Comparison of ENCODE assay signal across 17 cellular contexts in genomic region chr9:125594211-125594610, GRCh38.
A peak's percentile ranks its signal among the peaks of the same experiment; 100 is the strongest.
DNase-seq lines count a peak whose midpoint lies in the region; ATAC-seq and TF ChIP-seq lines count a peak whose summit lies in the region.
"Had no signal": no experiment of that assay in that cellular context is flagged by ENCODE, and none has a peak within 500 bp of the region (broad histone marks: within the 10 kb centered on the region; RNA-seq: fewer than 3 reads in every experiment).

No MANE protein-coding gene starts in this region.

- H3F3A ChIP-seq in PC-3 (ENCODE audit: low read length, unreplicated experiment), result no peaks in the 10 kb centered on the region

- WGBS in endodermal cell (ENCODE audit: insufficient coverage in 1 of 2, insufficient read length in 1 of 2), 2 experiments, result 88 to 96% methylated on average over 3 of the region's 3 CpGs

- intact Hi-C loops in CD14-positive monocyte (cut with micrococcal nuclease), result no loop called here
- intact Hi-C loops in PC-3 (cut with micrococcal nuclease), result no loop called here

- peaks cover 11% of the 10 kb centered on the region in 2 donors for H3K36me3 Mint-ChIP-seq in CD14-positive monocyte
- H3K36me3 Mint-ChIP-seq in endodermal cell (ENCODE audit: low read depth), result peaks cover 6% of the 10 kb centered on the region
- H3K36me3 Mint-ChIP-seq in nephron progenitor cell (ENCODE audit: low read depth), result peaks cover 13% of the 10 kb centered on the region

- no peaks in the 10 kb centered on the region for H3K9me2 ChIP-seq in PC-3 (replicated peaks; ENCODE audit: low read length)

- no peaks in the 10 kb centered on the region for H3K36me3 ChIP-seq in endodermal cell (ENCODE audit: control insufficient read depth, insufficient read depth, low read length)
- H3K36me3 ChIP-seq in PC-3 (ENCODE audit: low read depth, low read length), result no peaks in the 10 kb centered on the region

- H3K27me3 Mint-ChIP-seq in CD14-positive monocyte (ENCODE audit: low read depth in 3 of 3) (peaks cover 0 to 2% (median 0%) of the 10 kb centered on the region in 3 donors), endodermal cell (ENCODE audit: insufficient read depth) (no peaks in the 10 kb centered on the region), nephron progenitor cell (ENCODE audit: low read depth, poor library complexity) (no peaks in the 10 kb centered on the region)

- TF ChIP-seq CTCF in CD14-positive monocyte (IDR thresholded peaks at IDR 0.05) (no peak), VCaP (conservative IDR thresholded peaks at IDR 0.05) (no peak), endodermal cell (conservative IDR thresholded peaks at IDR 0.05) (no peak), nephron progenitor cell (IDR thresholded peaks at IDR 0.05) (no peak), PC-3 (conservative IDR thresholded peaks at IDR 0.05; ENCODE audit: low read depth, low read length) (no peak)

- H3K4me3 Mint-ChIP-seq in CD14-positive monocyte (no peak overlapping the region), endodermal cell (no peak overlapping the region), nephron progenitor cell (no peak overlapping the region)

- no peaks in the 10 kb centered on the region for H4K20me1 ChIP-seq in PC-3 (ENCODE audit: low read length)

- H3K27me3 ChIP-seq in endodermal cell (ENCODE audit: control insufficient read depth, insufficient read depth, low read length, poor library complexity, severe bottlenecking), result no peaks in the 10 kb centered on the region
- H3K27me3 ChIP-seq in PC-3 (ENCODE audit: low read length), result no peaks in the 10 kb centered on the region

- H3K9me3 ChIP-seq in endodermal cell (ENCODE audit: control insufficient read depth, low read length) (no peaks in the 10 kb centered on the region), PC-3 (ENCODE audit: low read length) (no peaks in the 10 kb centered on the region)

- H3K4me1 ChIP-seq in endodermal cell (ENCODE audit: control insufficient read depth, insufficient read depth, low read length) (peaks cover 4% of the 10 kb centered on the region), PC-3 (ENCODE audit: insufficient read depth, low read length) (peaks cover 6% of the 10 kb centered on the region; the same call in 1 of the 2 replicates)

- POLR2A ChIA-PET in PC-3 (lab: Charles Lee; ENCODE audit: unreplicated experiment), result no interaction called here

- H3K4me2 ChIP-seq in PC-3 (ENCODE audit: low read length), result no peak overlapping the region

- H3K27ac Mint-ChIP-seq in CD14-positive monocyte, result peak overlapping the region in 6 of 7 donors; percentile 4 to 22 (median 13)
- peak overlapping the region; percentile 4 for H3K27ac Mint-ChIP-seq in endodermal cell
- H3K27ac Mint-ChIP-seq in nephron progenitor cell, result peak overlapping the region; percentile 24

- no TSS peak for BruUV-seq in PC-3 (replicated peaks; lab: Mats Ljungman, UMichigan)

- DNase-seq in CD14-positive monocyte (ENCODE audit: low spot score) (no peak), endodermal cell (no peak), nephron progenitor cell (no peak), T1000 (lab: John Stamatoyannopoulos, UW) (no peak), NOMO-1 treated with DMSO at 0.1 percent for 48 hours (lab: John Stamatoyannopoulos, UW; ENCODE audit: unreplicated experiment) (no peak), PC-3 (no peak)
- DNase-seq: COR-L47, DMS153, Kasumi-1, NCI-H1105, NCI-H1694, NCI-H2107, NCI-H2227 treated with DMSO at 0.1 percent for 48 hours, Right ventricle myocardium superior had no signal

- peak overlapping the region; percentile 9; the same call in 1 of the 2 replicates for H3K27ac ChIP-seq in VCaP
- no peak overlapping the region for H3K27ac ChIP-seq in endodermal cell (ENCODE audit: low read depth, low read length)
- no peak overlapping the region for H3K27ac ChIP-seq in PC-3 (ENCODE audit: low read length)
- H3K27ac ChIP-seq: SK-N-MC had no signal

- peaks cover 0 to 3% (median 0%) of the 10 kb centered on the region in 7 donors for H3K9me3 Mint-ChIP-seq in CD14-positive monocyte
- H3K9me3 Mint-ChIP-seq in endodermal cell, result no peaks in the 10 kb centered on the region
- H3K9me3 Mint-ChIP-seq in nephron progenitor cell, result no peaks in the 10 kb centered on the region

- H3K9ac ChIP-seq in endodermal cell (ENCODE audit: extremely low read depth, low read length, poor library complexity, severe bottlenecking) (no peak overlapping the region), PC-3 (ENCODE audit: low read length) (no peak overlapping the region)

- CTCF ChIA-PET in PC-3 (lab: Charles Lee), result no interaction called here

- ATAC-seq in HG03280 (IDR thresholded peaks at IDR 0.05; ENCODE audit: unreplicated experiment), result no peak
- no peak for ATAC-seq in PC-3

- peaks cover 4% of the 10 kb centered on the region; the same call in 1 of the 2 replicates for H3K79me2 ChIP-seq in PC-3 (ENCODE audit: low read length)

- no peak overlapping the region for H2AFZ ChIP-seq in PC-3 (ENCODE audit: low read length)

- peaks cover 15% of the 10 kb centered on the region for H3K4me1 Mint-ChIP-seq in CD14-positive monocyte
- peaks cover 9% of the 10 kb centered on the region for H3K4me1 Mint-ChIP-seq in endodermal cell
- H3K4me1 Mint-ChIP-seq in nephron progenitor cell, result peaks cover 24% of the 10 kb centered on the region

- H3K4me3 ChIP-seq in endodermal cell (ENCODE audit: low read length), result no peak overlapping the region
- no peak overlapping the region for H3K4me3 ChIP-seq in PC-3 (ENCODE audit: low read length)
- H3K4me3 ChIP-seq: SK-N-MC had no signal
